In genomic region chr1:223490256-223490655, GRCh38 we compare ENCODE assay signal across 29 cellular contexts.
"Had no signal": no experiment of that assay in that cellular context is flagged by ENCODE, and none has a peak within 500 bp of the region (broad histone marks: within the 10 kb centered on the region; RNA-seq: fewer than 3 reads in every experiment).

No MANE protein-coding gene starts in this region.

- H3K36me3 ChIP-seq: ascending aorta, cardiac muscle cell had no signal

- H3K4me1 ChIP-seq: ascending aorta had no signal

- H3K4me3 ChIP-seq: ascending aorta, cardiac muscle cell had no signal

- ATAC-seq: activated CD8-positive, alpha-beta memory T cell treated with anti-CD3 and anti-CD28 coated beads, Interleukin-2, amount 10 ng/mL, durations not matched to agents 7 days and 5 days; activated CD8-positive, alpha-beta T cell treated with anti-CD3 and anti-CD28 coated beads, Interleukin-2, amount 10 ng/mL, durations not matched to agents 7 days and 5 days; activated naive CD8-positive, alpha-beta T cell treated with anti-CD3 and anti-CD28 coated beads, Interleukin-2, amount 50 U/mL, for 24 hours had no signal

- H3K27ac ChIP-seq: ascending aorta, cardiac muscle cell, VCaP had no signal

- H3K27me3 ChIP-seq: ascending aorta, cardiac muscle cell had no signal

- FAIRE-seq: TTC549 had no signal

- H3K9me3 ChIP-seq: ascending aorta had no signal

- DNase-seq: activated B cell treated with CpG ODN at 0.5 μM for 24 hours; activated CD4-positive, alpha-beta memory T cell treated with anti-CD3 and anti-CD28 coated beads, Interleukin-2, amount 10 ng/mL, durations not matched to agents 7 days and 5 days; activated CD4-positive, alpha-beta T cell treated with anti-CD3 and anti-CD28 coated beads for 48 hours; activated CD4-positive, alpha-beta T cell treated with anti-CD3 and anti-CD28 coated beads, Interleukin-2, amount 10 ng/mL, durations not matched to agents 7 days and 5 days; activated CD4-positive, alpha-beta T cell treated with anti-CD3 and anti-CD28 coated beads, Interleukin-2, amount 50 U/mL, for 48 hours; activated CD4-positive, CD25-positive, alpha-beta regulatory T cell treated with anti-CD3 and anti-CD28 coated beads, Interleukin-2, amount 50 U/mL, for 72 hours; activated CD8-positive, alpha-beta memory T cell treated with anti-CD3 and anti-CD28 coated beads for 24 hours; activated CD8-positive, alpha-beta memory T cell treated with anti-CD3 and anti-CD28 coated beads, Interleukin-2, amount 10 ng/mL, durations not matched to agents 7 days and 5 days; activated CD8-positive, alpha-beta memory T cell treated with anti-CD3 and anti-CD28 coated beads, Interleukin-2, amount 50 U/mL, for 48 hours; activated CD8-positive, alpha-beta T cell treated with anti-CD3 and anti-CD28 coated beads, Interleukin-2, amount 10 ng/mL, durations not matched to agents 7 days and 5 days; activated effector memory CD4-positive, alpha-beta T cell treated with Interleukin-2 at 50 U/mL for 16 hours; activated gamma-delta T cell; activated naive CD4-positive, alpha-beta T cell treated with anti-CD3 and anti-CD28 coated beads, Interleukin-2, amount 10 ng/mL, durations not matched to agents 7 days and 5 days; activated naive CD4-positive, alpha-beta T cell treated with Interleukin-2 at 50 U/mL for 16 hours; activated naive CD8-positive, alpha-beta T cell treated with anti-CD3 and anti-CD28 coated beads, Interleukin-2, amount 10 ng/mL, durations not matched to agents 7 days and 5 days; activated naive CD8-positive, alpha-beta T cell treated with anti-CD3 and anti-CD28 coated beads, Interleukin-2, amount 50 U/mL, for 24 hours; activated T-cell treated with anti-CD3 and anti-CD28 coated beads, Interleukin-2, amount 50 U/mL, for 24 hours; activated T-cell treated with anti-CD3 and anti-CD28 coated beads, Interleukin-2, amount 50 U/mL, for 48 hours; amygdala; anterior cingulate cortex; caudate nucleus; SW 1271; T-helper 1 cell; T-helper 2 cell; T-helper 9 cell had no signal
